12 cellular contexts compared by ENCODE assay signal in the genomic region with DNA sequence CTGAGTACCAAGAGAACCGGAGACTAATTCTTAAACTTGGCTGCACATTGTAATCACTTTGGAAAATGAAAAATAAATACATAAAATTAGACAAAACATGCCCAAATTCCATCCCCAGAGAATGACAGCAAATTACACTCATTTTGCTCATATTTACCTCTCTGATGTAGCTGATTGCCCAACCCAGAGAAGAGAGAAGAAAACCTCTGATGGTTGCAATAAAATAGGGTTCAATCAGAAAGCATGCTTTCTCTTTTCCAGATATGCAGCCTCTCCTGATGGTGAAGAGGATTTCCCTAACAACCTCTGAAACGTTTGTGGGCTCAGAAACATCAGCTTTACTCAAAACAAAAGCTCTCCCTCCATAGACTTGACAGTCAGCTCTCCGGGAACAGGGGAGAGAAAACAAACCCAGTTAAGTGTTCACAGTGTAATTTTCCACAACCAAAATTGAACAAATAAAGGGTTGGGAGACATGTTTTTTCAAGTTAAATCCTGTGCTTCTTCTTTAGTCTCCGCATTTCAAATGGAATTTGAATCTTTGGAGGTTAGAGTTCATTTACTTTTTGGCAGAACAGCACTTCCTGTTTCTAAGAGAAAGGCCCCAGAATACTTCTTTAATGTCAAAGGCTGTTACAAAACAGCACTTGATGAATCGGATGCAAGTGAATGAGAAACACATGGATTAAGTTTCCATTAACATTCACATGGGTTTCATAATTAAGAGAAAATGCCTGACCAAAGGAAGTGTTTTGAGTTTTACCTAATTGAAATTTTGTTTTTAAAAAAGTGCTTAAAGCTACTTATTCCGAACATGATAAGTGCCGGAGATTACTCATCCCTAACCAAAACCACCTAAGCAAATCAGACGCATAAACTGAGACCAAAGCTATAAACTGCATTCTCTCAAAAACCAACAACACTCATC.
DNase-seq lines count a peak whose midpoint lies in the region; TF ChIP-seq lines count a peak whose summit lies in the region.
"Had no signal": no experiment of that assay in that cellular context is flagged by ENCODE, and none has a peak within 500 bp of the region (broad histone marks: within the 10 kb centered on the region; RNA-seq: fewer than 3 reads in every experiment).

No MANE protein-coding gene starts in this region.

- TF ChIP-seq CTCF in SK-N-SH (IDR thresholded peaks at IDR 0.05), result no peak
- no peak for TF ChIP-seq CTCF in smooth muscle cell (IDR thresholded peaks at IDR 0.05; ENCODE audit: borderline replicate concordance, insufficient read depth, poor library complexity, severe bottlenecking)

- H3K36me3 ChIP-seq in SK-N-SH (replicated peaks in 1 of 2; ENCODE audit: control insufficient read depth in 1 of 2, insufficient read depth in 2 of 2, low read length in 1 of 2) (no peaks in the 10 kb centered on the region), smooth muscle cell (ENCODE audit: low read depth) (no peaks in the 10 kb centered on the region)
- H3K36me3 ChIP-seq: cardiac muscle cell had no signal

- CTCF ChIA-PET in SK-N-SH (lab: Yijun Ruan, JAX), result no interaction called here

- TF ChIP-seq RAD21 in SK-N-SH (IDR thresholded peaks at IDR 0.05; ENCODE audit: low read length), result no peak

- peak overlapping the region; percentile 71 to 94; a peak in 3 of 4 replicates for H3K27ac ChIP-seq in SK-N-SH (ENCODE audit: low read depth in 2 of 2, low read length in 1 of 2)
- H3K27ac ChIP-seq in smooth muscle cell (ENCODE audit: low read depth), result peak overlapping the region; percentile 36
- H3K27ac ChIP-seq: cardiac muscle cell had no signal

- no peaks in the 10 kb centered on the region for H4K20me1 ChIP-seq in SK-N-SH (ENCODE audit: insufficient read depth)
- no peaks in the 10 kb centered on the region for H4K20me1 ChIP-seq in smooth muscle cell (ENCODE audit: low read depth)

- H3K9me3 ChIP-seq in SK-N-SH, result no peaks in the 10 kb centered on the region
- no peaks in the 10 kb centered on the region for H3K9me3 ChIP-seq in smooth muscle cell (replicated peaks; ENCODE audit: low read depth)
- H3K9me3 ChIP-seq: testis had no signal

- H3K9me2 ChIP-seq in SK-N-SH, result no peaks in the 10 kb centered on the region

- WGBS in SK-N-SH (ENCODE audit: low lambda C conversion rate), result 39% methylated on average over 8 of the region's 8 CpGs
- 34% methylated on average over 8 of the region's 8 CpGs for WGBS in smooth muscle cell (ENCODE audit: low lambda C conversion rate)

- TF ChIP-seq EP300 in SK-N-SH (IDR thresholded peaks at IDR 0.05; ENCODE audit: borderline replicate concordance in 1 of 2, low read depth in 1 of 2, low read length in 1 of 2), result peak; percentile 51 to 74

- peak overlapping the region in 1 of 2 experiments; percentile 33; a peak in 1 of 4 replicates for H3K4me3 ChIP-seq in SK-N-SH (ENCODE audit: low read depth in 2 of 2, low read length in 1 of 2)
- no peak overlapping the region for H3K4me3 ChIP-seq in smooth muscle cell
- H3K4me3 ChIP-seq: cardiac muscle cell, testis had no signal

- no peaks in the 10 kb centered on the region for H3F3A ChIP-seq in SK-N-SH (replicated peaks; ENCODE audit: insufficient read depth)
- no peaks in the 10 kb centered on the region for H3F3A ChIP-seq in smooth muscle cell (ENCODE audit: low read depth)

- POLR2A ChIA-PET in SK-N-SH (lab: Yijun Ruan, JAX), result no interaction called here

- H3K79me2 ChIP-seq in SK-N-SH (ENCODE audit: insufficient read depth) (no peaks in the 10 kb centered on the region), smooth muscle cell (ENCODE audit: low read depth) (no peaks in the 10 kb centered on the region)

- DNase-seq in GM03348 (ENCODE audit: low spot score), result peak; percentile 26
- no peak for DNase-seq in SK-N-SH
- DNase-seq in glomerular visceral epithelial cell (ENCODE audit: extremely low spot score), result peak; percentile 38
- no peak for DNase-seq in smooth muscle cell (lab: John Stamatoyannopoulos, UW; ENCODE audit: unreplicated experiment)
- no peak for DNase-seq in SHP77 (lab: John Stamatoyannopoulos, UW)
- no peak for DNase-seq in iPS-NIHi11 (ENCODE audit: low spot score)
- DNase-seq in COLO829 (ENCODE audit: low spot score), result no peak
- no peak for DNase-seq in NCI-H2171 (lab: John Stamatoyannopoulos, UW)
- DNase-seq: activated CD8-positive, alpha-beta memory T cell treated with anti-CD3 and anti-CD28 coated beads for 24 hours; stimulated activated CD4-positive, alpha-beta T cell treated with anti-CD3 and anti-CD28 coated beads, Interleukin-15, amount 100 ng/mL, for 24 hours; testis had no signal

- H3K4me1 ChIP-seq in SK-N-SH (ENCODE audit: control insufficient read depth in 1 of 2, insufficient read depth in 2 of 2, low read depth in 1 of 2, low read length in 1 of 2), result peaks cover 0 to 6% of the 10 kb centered on the region in 2 experiments; a peak in 1 of 4 replicates
- peaks cover 19% of the 10 kb centered on the region for H3K4me1 ChIP-seq in smooth muscle cell (ENCODE audit: low read depth)
- H3K4me1 ChIP-seq: testis had no signal

- H2AFZ ChIP-seq in SK-N-SH (ENCODE audit: low read depth), result peak overlapping the region; percentile 84
- H2AFZ ChIP-seq in smooth muscle cell (ENCODE audit: low read depth), result peak overlapping the region; percentile 90

- no peak overlapping the region for H3K9ac ChIP-seq in SK-N-SH
- H3K9ac ChIP-seq in smooth muscle cell (ENCODE audit: low read depth), result no peak overlapping the region

- H3K27me3 ChIP-seq in SK-N-SH (ENCODE audit: insufficient read depth) (no peaks in the 10 kb centered on the region), smooth muscle cell (ENCODE audit: low read depth) (no peaks in the 10 kb centered on the region)
- H3K27me3 ChIP-seq: cardiac muscle cell, testis had no signal

- peak overlapping the region; percentile 42; the same call in 1 of the 2 replicates for H3K4me2 ChIP-seq in SK-N-SH
- H3K4me2 ChIP-seq in smooth muscle cell, result peak overlapping the region; percentile 47

TF ChIP-seq in SK-N-SH, 30 proteins besides CTCF, POLR2A, EP300 and RAD21 (continues in another document):
- TF ChIP-seq YY1 (IDR thresholded peaks at IDR 0.05; ENCODE audit: low read depth) (0 out of 2 replicates have a peak, but pooled peaks have one; percentile 35), TCF12 (IDR thresholded peaks at IDR 0.05) (peak; percentile 85), POLR2AphosphoS5 (IDR thresholded peaks at IDR 0.05; ENCODE audit: low read depth, low read length) (no peak), FOXM1 (IDR thresholded peaks at IDR 0.05; ENCODE audit: low read depth) (peak; percentile 71; the same call in 1 of the 2 replicates), TEAD4 (IDR thresholded peaks at IDR 0.05; ENCODE audit: borderline replicate concordance, insufficient read depth) (peak; percentile 36; the same call in 1 of the 2 replicates), SMC3 (IDR thresholded peaks at IDR 0.05; ENCODE audit: low read depth, low read length) (no peak), RFX5 (IDR thresholded peaks at IDR 0.05; ENCODE audit: low read length) (no peak), FOXJ3 (CRISPR knock-in tag; IDR thresholded peaks at IDR 0.05) (no peak), ELF1 (IDR thresholded peaks at IDR 0.05) (peak; percentile 64; the same call in 1 of the 2 replicates), NFIC (IDR thresholded peaks at IDR 0.05; ENCODE audit: borderline replicate concordance) (peak; percentile 71), MEF2A (IDR thresholded peaks at IDR 0.05; ENCODE audit: borderline replicate concordance, low read depth) (no peak), TAF1 (IDR thresholded peaks at IDR 0.05; ENCODE audit: borderline replicate concordance, low read depth, low read length) (0 out of 2 replicates have a peak, but pooled peaks have one; percentile 18)
- TF ChIP-seq, protein P1, sequence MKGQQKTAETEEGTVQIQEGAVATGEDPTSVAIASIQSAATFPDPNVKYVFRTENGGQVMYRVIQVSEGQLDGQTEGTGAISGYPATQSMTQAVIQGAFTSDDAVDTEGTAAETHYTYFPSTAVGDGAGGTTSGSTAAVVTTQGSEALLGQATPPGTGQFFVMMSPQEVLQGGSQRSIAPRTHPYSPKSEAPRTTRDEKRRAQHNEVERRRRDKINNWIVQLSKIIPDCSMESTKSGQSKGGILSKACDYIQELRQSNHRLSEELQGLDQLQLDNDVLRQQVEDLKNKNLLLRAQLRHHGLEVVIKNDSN (IDR thresholded peaks at IDR 0.05; ENCODE audit: borderline replicate concordance, low read depth), result no peak
- TF ChIP-seq, protein P2, sequence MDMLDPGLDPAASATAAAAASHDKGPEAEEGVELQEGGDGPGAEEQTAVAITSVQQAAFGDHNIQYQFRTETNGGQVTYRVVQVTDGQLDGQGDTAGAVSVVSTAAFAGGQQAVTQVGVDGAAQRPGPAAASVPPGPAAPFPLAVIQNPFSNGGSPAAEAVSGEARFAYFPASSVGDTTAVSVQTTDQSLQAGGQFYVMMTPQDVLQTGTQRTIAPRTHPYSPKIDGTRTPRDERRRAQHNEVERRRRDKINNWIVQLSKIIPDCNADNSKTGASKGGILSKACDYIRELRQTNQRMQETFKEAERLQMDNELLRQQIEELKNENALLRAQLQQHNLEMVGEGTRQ (IDR thresholded peaks at IDR 0.05; ENCODE audit: borderline replicate concordance, low read depth, low read length), result no peak
- TF ChIP-seq, protein P3, sequence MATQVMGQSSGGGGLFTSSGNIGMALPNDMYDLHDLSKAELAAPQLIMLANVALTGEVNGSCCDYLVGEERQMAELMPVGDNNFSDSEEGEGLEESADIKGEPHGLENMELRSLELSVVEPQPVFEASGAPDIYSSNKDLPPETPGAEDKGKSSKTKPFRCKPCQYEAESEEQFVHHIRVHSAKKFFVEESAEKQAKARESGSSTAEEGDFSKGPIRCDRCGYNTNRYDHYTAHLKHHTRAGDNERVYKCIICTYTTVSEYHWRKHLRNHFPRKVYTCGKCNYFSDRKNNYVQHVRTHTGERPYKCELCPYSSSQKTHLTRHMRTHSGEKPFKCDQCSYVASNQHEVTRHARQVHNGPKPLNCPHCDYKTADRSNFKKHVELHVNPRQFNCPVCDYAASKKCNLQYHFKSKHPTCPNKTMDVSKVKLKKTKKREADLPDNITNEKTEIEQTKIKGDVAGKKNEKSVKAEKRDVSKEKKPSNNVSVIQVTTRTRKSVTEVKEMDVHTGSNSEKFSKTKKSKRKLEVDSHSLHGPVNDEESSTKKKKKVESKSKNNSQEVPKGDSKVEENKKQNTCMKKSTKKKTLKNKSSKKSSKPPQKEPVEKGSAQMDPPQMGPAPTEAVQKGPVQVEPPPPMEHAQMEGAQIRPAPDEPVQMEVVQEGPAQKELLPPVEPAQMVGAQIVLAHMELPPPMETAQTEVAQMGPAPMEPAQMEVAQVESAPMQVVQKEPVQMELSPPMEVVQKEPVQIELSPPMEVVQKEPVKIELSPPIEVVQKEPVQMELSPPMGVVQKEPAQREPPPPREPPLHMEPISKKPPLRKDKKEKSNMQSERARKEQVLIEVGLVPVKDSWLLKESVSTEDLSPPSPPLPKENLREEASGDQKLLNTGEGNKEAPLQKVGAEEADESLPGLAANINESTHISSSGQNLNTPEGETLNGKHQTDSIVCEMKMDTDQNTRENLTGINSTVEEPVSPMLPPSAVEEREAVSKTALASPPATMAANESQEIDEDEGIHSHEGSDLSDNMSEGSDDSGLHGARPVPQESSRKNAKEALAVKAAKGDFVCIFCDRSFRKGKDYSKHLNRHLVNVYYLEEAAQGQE (IDR thresholded peaks at IDR 0.05; ENCODE audit: low read depth, low read length), result no peak

Comparison
In these comparisons a context has a peak if more than half of its experiments do, and no peak if none do; other contexts are left out.
1. DNase-seq: peak in GM03348 (single experiment) and glomerular visceral epithelial cell (single experiment); none in SK-N-SH (single experiment), smooth muscle cell (single experiment), SHP77 (0 of 2), iPS-NIHi11 (single experiment), COLO829 (single experiment) and NCI-H2171 (single experiment).